In the genomic region with DNA sequence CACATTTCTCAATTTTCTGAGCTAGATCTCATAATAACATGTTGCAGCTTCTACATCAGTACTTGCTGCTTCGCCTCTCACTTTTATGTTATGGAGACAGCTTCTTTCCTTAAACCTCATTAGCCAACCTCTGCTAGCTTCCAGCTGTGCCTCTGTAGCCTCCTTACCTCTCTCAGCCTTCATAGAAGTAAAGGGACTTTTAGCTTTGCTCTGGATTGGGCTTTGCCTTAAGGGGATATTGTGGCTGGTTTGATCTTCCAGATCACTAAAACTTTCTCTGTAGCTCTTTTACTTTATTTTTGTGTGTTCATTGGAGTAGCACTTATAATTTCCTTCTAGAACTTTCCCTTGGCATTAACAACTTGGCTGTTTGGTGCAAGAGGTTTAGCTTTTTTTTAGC, we compare ENCODE assay signal across 33 cellular contexts.
"Had no signal": no experiment of that assay in that cellular context is flagged by ENCODE, and none has a peak within 500 bp of the region (broad histone marks: within the 10 kb centered on the region; RNA-seq: fewer than 3 reads in every experiment).

No MANE protein-coding gene starts in this region.

- H3K27me3 ChIP-seq: brain microvascular endothelial cell, esophagus muscularis mucosa, foreskin keratinocyte, gastrocnemius medialis, heart left ventricle had no signal

- H3K9me3 Mint-ChIP-seq: activated CD4-positive, alpha-beta memory T cell treated with anti-CD3 and anti-CD28 coated beads, Interleukin-2, amount 10 ng/mL, durations not matched to agents 7 days and 5 days; activated T-helper 17 cell treated with anti-CD3 and anti-CD28 coated beads, Interleukin-2, amount 50 U/mL, for 72 hours; effector memory CD8-positive, alpha-beta T cell had no signal

- H3K27ac ChIP-seq: brain microvascular endothelial cell, esophagus muscularis mucosa, foreskin keratinocyte, gastrocnemius medialis, heart left ventricle had no signal

- DNase-seq: activated CD4-positive, alpha-beta memory T cell treated with anti-CD3 and anti-CD28 coated beads, Interleukin-2, amount 10 ng/mL, durations not matched to agents 7 days and 5 days; activated CD4-positive, alpha-beta T cell treated with anti-CD3 and anti-CD28 coated beads for 36 hours; activated CD4-positive, alpha-beta T cell treated with anti-CD3 and anti-CD28 coated beads, Interleukin-2, amount 10 ng/mL, durations not matched to agents 7 days and 5 days; activated CD4-positive, alpha-beta T cell treated with anti-CD3 and anti-CD28 coated beads, Interleukin-2, amount 50 U/mL, for 4 hours; activated CD4-positive, CD25-positive, alpha-beta regulatory T cell; activated CD4-positive, CD25-positive, alpha-beta regulatory T cell treated with anti-CD3 and anti-CD28 coated beads, Interleukin-2, amount 50 U/mL, for 72 hours; activated CD8-positive, alpha-beta memory T cell treated with anti-CD3 and anti-CD28 coated beads, Interleukin-2, amount 10 ng/mL, durations not matched to agents 7 days and 5 days; activated CD8-positive, alpha-beta memory T cell treated with anti-CD3 and anti-CD28 coated beads, Interleukin-2, amount 50 U/mL, for 4 hours; activated effector memory CD4-positive, alpha-beta T cell treated with Interleukin-2 at 50 U/mL for 16 hours; activated gamma-delta T cell treated with Interleukin-2 at 50 U/mL for 16 hours; activated naive CD4-positive, alpha-beta T cell treated with anti-CD3 and anti-CD28 coated beads, Interleukin-2, amount 50 U/mL, for 16 hours; activated naive CD4-positive, alpha-beta T cell treated with Interleukin-2 at 50 U/mL for 16 hours; activated T-cell treated with anti-CD3 and anti-CD28 coated beads, Interleukin-2, amount 50 U/mL, for 1 hour; amniotic stem cell; anterior cingulate cortex; brain microvascular endothelial cell; caudate nucleus; cortex of kidney; dermis blood vessel endothelial cell; effector CD4-positive, alpha-beta T cell; effector memory CD8-positive, alpha-beta T cell; erythroblast; foreskin keratinocyte; gastrocnemius medialis; glutamatergic neuron; heart left ventricle; T-helper 2 cell had no signal

- H3K4me1 ChIP-seq: esophagus muscularis mucosa, foreskin keratinocyte had no signal

- H3K9me3 ChIP-seq: esophagus muscularis mucosa, gastrocnemius medialis, heart left ventricle had no signal

- H3K27ac Mint-ChIP-seq: activated CD4-positive, alpha-beta memory T cell treated with anti-CD3 and anti-CD28 coated beads, Interleukin-2, amount 10 ng/mL, durations not matched to agents 7 days and 5 days; activated CD4-positive, alpha-beta T cell treated with anti-CD3 and anti-CD28 coated beads for 36 hours; activated CD4-positive, alpha-beta T cell treated with anti-CD3 and anti-CD28 coated beads, Interleukin-2, amount 10 ng/mL, durations not matched to agents 7 days and 5 days; activated CD8-positive, alpha-beta memory T cell treated with anti-CD3 and anti-CD28 coated beads, Interleukin-2, amount 10 ng/mL, durations not matched to agents 7 days and 5 days; activated naive CD8-positive, alpha-beta T cell; activated T-helper 17 cell treated with anti-CD3 and anti-CD28 coated beads, Interleukin-2, amount 50 U/mL, for 72 hours had no signal

- H3K4me3 ChIP-seq: esophagus muscularis mucosa, gastrocnemius medialis, heart left ventricle had no signal

- H3K4me3 Mint-ChIP-seq: activated CD4-positive, alpha-beta memory T cell treated with anti-CD3 and anti-CD28 coated beads, Interleukin-2, amount 10 ng/mL, durations not matched to agents 7 days and 5 days; activated CD4-positive, alpha-beta T cell treated with anti-CD3 and anti-CD28 coated beads for 36 hours; activated CD4-positive, alpha-beta T cell treated with anti-CD3 and anti-CD28 coated beads, Interleukin-2, amount 10 ng/mL, durations not matched to agents 7 days and 5 days; activated CD8-positive, alpha-beta memory T cell treated with anti-CD3 and anti-CD28 coated beads, Interleukin-2, amount 10 ng/mL, durations not matched to agents 7 days and 5 days; activated naive CD8-positive, alpha-beta T cell; activated T-helper 17 cell treated with anti-CD3 and anti-CD28 coated beads, Interleukin-2, amount 50 U/mL, for 72 hours; effector memory CD8-positive, alpha-beta T cell had no signal

- H3K36me3 ChIP-seq: brain microvascular endothelial cell, gastrocnemius medialis had no signal

- ATAC-seq: activated CD4-positive, alpha-beta T cell treated with anti-CD3 and anti-CD28 coated beads for 36 hours; activated CD8-positive, alpha-beta memory T cell treated with anti-CD3 and anti-CD28 coated beads, Interleukin-2, amount 10 ng/mL, durations not matched to agents 7 days and 5 days; activated T-helper 17 cell treated with anti-CD3 and anti-CD28 coated beads, Interleukin-2, amount 50 U/mL, for 72 hours; effector memory CD8-positive, alpha-beta T cell; foreskin keratinocyte; gastrocnemius medialis; heart left ventricle had no signal

- H3K4me1 Mint-ChIP-seq: activated CD4-positive, alpha-beta memory T cell treated with anti-CD3 and anti-CD28 coated beads, Interleukin-2, amount 10 ng/mL, durations not matched to agents 7 days and 5 days; activated CD8-positive, alpha-beta memory T cell treated with anti-CD3 and anti-CD28 coated beads, Interleukin-2, amount 10 ng/mL, durations not matched to agents 7 days and 5 days; activated T-helper 17 cell treated with anti-CD3 and anti-CD28 coated beads, Interleukin-2, amount 50 U/mL, for 72 hours had no signal

- FAIRE-seq: astrocyte, bronchial epithelial cell, colon had no signal

- H3K27me3 Mint-ChIP-seq: activated CD4-positive, alpha-beta memory T cell treated with anti-CD3 and anti-CD28 coated beads, Interleukin-2, amount 10 ng/mL, durations not matched to agents 7 days and 5 days; activated CD4-positive, alpha-beta T cell treated with anti-CD3 and anti-CD28 coated beads for 36 hours; activated CD4-positive, alpha-beta T cell treated with anti-CD3 and anti-CD28 coated beads, Interleukin-2, amount 10 ng/mL, durations not matched to agents 7 days and 5 days; activated CD8-positive, alpha-beta memory T cell treated with anti-CD3 and anti-CD28 coated beads, Interleukin-2, amount 10 ng/mL, durations not matched to agents 7 days and 5 days; activated naive CD8-positive, alpha-beta T cell; activated T-helper 17 cell treated with anti-CD3 and anti-CD28 coated beads, Interleukin-2, amount 50 U/mL, for 72 hours; effector memory CD8-positive, alpha-beta T cell had no signal
